Comparison of ENCODE assay signal across 14 cellular contexts in the genomic region with DNA sequence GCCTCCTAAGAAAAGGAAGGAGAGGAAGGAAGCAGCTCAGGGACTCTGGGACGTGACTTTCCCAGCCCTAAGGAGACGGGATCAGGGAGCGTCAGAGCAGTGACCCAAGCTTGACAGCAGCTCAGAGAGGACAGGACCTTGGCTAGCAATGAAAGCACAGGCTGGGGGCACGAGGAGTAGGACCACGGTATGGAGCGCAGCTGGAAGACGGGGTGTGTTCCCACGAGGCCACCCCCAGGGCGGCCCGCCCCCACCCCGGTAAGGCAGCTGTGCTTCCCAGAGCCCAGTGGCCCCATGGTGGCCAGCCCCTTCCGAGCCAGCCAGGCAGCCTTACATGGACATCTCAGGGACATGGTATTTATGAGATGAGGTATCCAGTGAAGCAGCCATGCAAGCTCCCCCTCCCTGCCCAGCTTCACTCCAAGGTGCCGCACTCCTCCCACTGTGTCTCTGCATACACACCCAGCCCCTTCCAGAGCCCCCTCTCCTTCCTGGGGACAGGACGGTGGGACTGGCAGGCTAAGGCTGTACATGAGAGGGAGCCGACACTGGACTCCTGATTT. TPM values are rescaled to one million over a fixed set of nuclear protein-coding genes. Genes with fewer than 3 reads are reported as not detected.
DNase-seq lines count a peak whose midpoint lies in the region; ATAC-seq and TF ChIP-seq lines count a peak whose summit lies in the region.
"Had no signal": no experiment of that assay in that cellular context is flagged by ENCODE, and none has a peak within 500 bp of the region (broad histone marks: within the 10 kb centered on the region; RNA-seq: fewer than 3 reads in every experiment).

No MANE protein-coding gene starts in this region.

- H3K9ac ChIP-seq in subcutaneous abdominal adipose tissue (ENCODE audit: low read length in 5 of 5) = no peak overlapping the region

- no peak for ATAC-seq in RWPE2 (ENCODE audit: low read depth)
- ATAC-seq in mucosa of descending colon = peak; percentile 16
- ATAC-seq in HG02884 (IDR thresholded peaks at IDR 0.05; ENCODE audit: unreplicated experiment) = no peak
- no peak for ATAC-seq in GM18858 (IDR thresholded peaks at IDR 0.05; ENCODE audit: unreplicated experiment)

- H3K4me3 ChIP-seq in RWPE2 (ENCODE audit: severe bottlenecking) (no peak overlapping the region), cardiac muscle cell (no peak overlapping the region), mucosa of descending colon (no peak overlapping the region), subcutaneous abdominal adipose tissue (ENCODE audit: low read depth in 1 of 5, low read length in 5 of 5) (no peak overlapping the region)

- no peak for TF ChIP-seq CTCF in RWPE2 (IDR thresholded peaks at IDR 0.05; ENCODE audit: poor library complexity, severe bottlenecking)
- TF ChIP-seq CTCF in cardiac muscle cell (IDR thresholded peaks at IDR 0.05; ENCODE audit: low read depth, low read length) = no peak
- TF ChIP-seq CTCF in mucosa of descending colon (IDR thresholded peaks at IDR 0.05) = no peak

- no peaks in the 10 kb centered on the region for H3K36me3 ChIP-seq in RWPE2 (ENCODE audit: low read depth)
- no peaks in the 10 kb centered on the region for H3K36me3 ChIP-seq in cardiac muscle cell
- H3K36me3 ChIP-seq in mucosa of descending colon (ENCODE audit: low read depth) = no peaks in the 10 kb centered on the region
- peaks cover 0 to 10% (median 8%) of the 10 kb centered on the region in 5 donors for H3K36me3 ChIP-seq in subcutaneous abdominal adipose tissue (ENCODE audit: control insufficient read depth in 5 of 5, insufficient read depth in 5 of 5, low read length in 5 of 5)

- H3K27me3 ChIP-seq in RWPE2 (ENCODE audit: insufficient read depth, poor library complexity, severe bottlenecking) (no peaks in the 10 kb centered on the region), cardiac muscle cell (no peaks in the 10 kb centered on the region), subcutaneous abdominal adipose tissue (ENCODE audit: control insufficient read depth in 5 of 5, insufficient read depth in 4 of 5, low read length in 5 of 5) (no peaks in the 10 kb centered on the region)

- intact Hi-C loops in mucosa of descending colon (cut with DNase I, micrococcal nuclease) = no loop called here

- H3K9me3 ChIP-seq in RWPE2 (ENCODE audit: severe bottlenecking) = no peaks in the 10 kb centered on the region
- no peaks in the 10 kb centered on the region for H3K9me3 ChIP-seq in cardiac muscle cell (ENCODE audit: low read depth)
- no peaks in the 10 kb centered on the region for H3K9me3 ChIP-seq in mucosa of descending colon
- H3K9me3 ChIP-seq in subcutaneous abdominal adipose tissue (ENCODE audit: control insufficient read depth in 5 of 5, low read length in 5 of 5) = no peaks in the 10 kb centered on the region

- H3K27ac ChIP-seq in RWPE2 (ENCODE audit: poor library complexity, severe bottlenecking) (no peak overlapping the region), cardiac muscle cell (peak overlapping the region; percentile 63), subcutaneous abdominal adipose tissue (ENCODE audit: low read depth, low read length) (peak overlapping the region; percentile 10)

- peak; percentile 28 for DNase-seq in RWPE2 (ENCODE audit: low spot score)
- DNase-seq in cardiac muscle cell (ENCODE audit: low read depth in 1 of 2, low spot score in 1 of 2) = no peak
- peak in 1 of 3 donors; percentile 46 for DNase-seq in mucosa of descending colon
- no peak for DNase-seq in stimulated activated naive CD4-positive, alpha-beta T cell (lab: John Stamatoyannopoulos, UW)
- DNase-seq in NCI-H526 (lab: John Stamatoyannopoulos, UW) = no peak
- DNase-seq: activated CD4-positive, alpha-beta T cell treated with anti-CD3 and anti-CD28 coated beads, Interleukin-2, amount 10 ng/mL, durations not matched to agents 7 days and 5 days; activated T-cell treated with anti-CD3 and anti-CD28 coated beads, Interleukin-2, amount 50 U/mL, for 48 hours; anterior cingulate cortex; SIG-M5; stimulated activated CD4-positive, alpha-beta T cell treated with anti-CD3 and anti-CD28 coated beads, Interleukin-4, amount 100 ng/mL, for 24 hours had no signal

- H3K4me1 ChIP-seq in RWPE2 (ENCODE audit: insufficient read depth, poor library complexity, severe bottlenecking) (no peaks in the 10 kb centered on the region), cardiac muscle cell (ENCODE audit: low read depth) (peaks cover 25% of the 10 kb centered on the region), mucosa of descending colon (ENCODE audit: low read depth) (no peaks in the 10 kb centered on the region), subcutaneous abdominal adipose tissue (ENCODE audit: control insufficient read depth in 5 of 5, insufficient read depth in 5 of 5, low read length in 5 of 5) (peaks cover 3 to 59% (median 33%) of the 10 kb centered on the region in 5 donors)

RNA-seq across cellular contexts. Expression of gene TNS1, which starts 45.8 kb away (rescaled TPM):
- 44.3 and 45.0 TPM in 2 replicates for total RNA-seq in cardiac muscle cell
- 13.7 and 16.7 TPM in 2 replicates for polyA plus RNA-seq in cardiac muscle cell
- total RNA-seq in mucosa of descending colon = 1,000 to 10,000 TPM in 1 of 3 donors, 100 to 1,000 TPM in 1, 10 to 100 TPM in 1; 43.8 to 1,458 (median 121) TPM
- polyA plus RNA-seq: IgD-negative memory B cell had no signal
